ENCODE assay signal across 8 cellular contexts in genomic region chr2:13443554-13444261, GRCh38.
A peak's percentile ranks its signal among the peaks of the same experiment; 100 is the strongest.
DNase-seq lines count a peak whose midpoint lies in the region; ATAC-seq, FAIRE-seq and TF ChIP-seq lines count a peak whose summit lies in the region.
"Not testable (repeated sequence)": the region's sequence is repeated elsewhere in the genome, so short reads cannot be mapped to it uniquely, and the experiment has no call there.

No MANE protein-coding gene starts in this region.

- not testable (repeated sequence) for H3K27me3 ChIP-seq in GM12878 (replicated peaks in 1 of 2; ENCODE audit: control insufficient read depth in 2 of 2, insufficient read depth in 2 of 2, low read length in 1 of 2)

- not testable (repeated sequence) for BruUV-seq in GM12878 (replicated peaks; lab: Mats Ljungman, UMichigan)

- not testable (repeated sequence) for TF ChIP-seq EP300 in GM12878 (IDR thresholded peaks at IDR 0.05; ENCODE audit: borderline replicate concordance in 1 of 2, control insufficient read depth in 1 of 2, low read depth in 2 of 2, low read length in 2 of 2)

- CTCF ChIA-PET in GM12878 (lab: Yijun Ruan, JAX), result not testable (repeated sequence)

- TF ChIP-seq CTCF in GM12865 (IDR thresholded peaks at IDR 0.05; ENCODE audit: insufficient read depth, low read depth, low read length, missing control alignments) (peak; percentile 14), LNCaP clone FGC (IDR thresholded peaks at IDR 0.05; ENCODE audit: control insufficient read depth, extremely low read depth, insufficient read depth) (0 out of 2 replicates have a peak, but pooled peaks have one; percentile 7), GM12878 (IDR thresholded peaks at IDR 0.05 in 2 of 3, conservative IDR thresholded peaks at IDR 0.05 in 1 of 3; ENCODE audit: control insufficient read depth in 2 of 3, extremely low read depth in 1 of 3, insufficient read depth in 1 of 3, low read depth in 3 of 3, low read length in 3 of 3) (peak in 1 of 3 experiments; percentile 21; a peak in 2 of 6 replicates), retinal pigment epithelial cell (conservative IDR thresholded peaks at IDR 0.05; ENCODE audit: low read depth, low read length) (peak; percentile 22)

- ATAC-seq in GM18909 (IDR thresholded peaks at IDR 0.05; ENCODE audit: poor library complexity, unreplicated experiment) (peak; percentile 45), HG02610 (IDR thresholded peaks at IDR 0.05; ENCODE audit: unreplicated experiment) (peak; percentile 89), HG03039 (IDR thresholded peaks at IDR 0.05; ENCODE audit: unreplicated experiment) (peak; percentile 79), GM12878 (peak; percentile 68)

- not testable (repeated sequence) for H3K4me3 ChIP-seq in GM12865 (ENCODE audit: low read depth, low read length); LNCaP clone FGC (ENCODE audit: low read depth, low read length); GM12878; retinal pigment epithelial cell (ENCODE audit: low read length)

- DNase-seq in GM12865 (ENCODE audit: low read depth), result peak; percentile 3
- not testable (repeated sequence) for DNase-seq in LNCaP clone FGC (ENCODE audit: low read depth); GM12878 (ENCODE audit: low read depth, low spot score); retinal pigment epithelial cell (ENCODE audit: low read depth)
- peak; percentile 2 for DNase-seq in OCI-M1 (lab: John Stamatoyannopoulos, UW)

- H4K20me1 ChIP-seq in GM12878 (ENCODE audit: control insufficient read depth, insufficient read depth), result not testable (repeated sequence)

- H3K27ac ChIP-seq in GM12878 (ENCODE audit: control insufficient read depth, insufficient read depth), result not testable (repeated sequence)

- FAIRE-seq in GM12878 (lab: Jason Lieb, UNC), result not testable (repeated sequence)

- in situ Hi-C loops in GM12878 (cut with MboI), result not testable (repeated sequence)

- H3K36me3 ChIP-seq in GM12878 (ENCODE audit: control insufficient read depth in 2 of 2, insufficient read depth in 2 of 2, low read length in 1 of 2), result not testable (repeated sequence)

- SMC1A ChIA-PET in GM12878 (lab: Charles Lee; ENCODE audit: uncharacterized antibody, unreplicated experiment), result interaction anchor here (0.6 to 0.9 kb wide), 2 partner anchors 9 to 176 kb away, joined by 3 read pairs; no protein-coding TSS in a partner anchor

- 46% methylated on average over 4 of the region's 4 CpGs for WGBS in GM12878 (ENCODE audit: insufficient coverage, insufficient replicate concordance, low lambda C conversion rate, missing lambda C conversion rate)

- H3K79me2 ChIP-seq in GM12878 (ENCODE audit: control insufficient read depth, insufficient read depth, low read length), result not testable (repeated sequence)

- H3K9me3 ChIP-seq in GM12878 (replicated peaks; ENCODE audit: control insufficient read depth, insufficient read depth, low read length), result not testable (repeated sequence)

- RAD21 ChIA-PET in GM12878 (lab: Charles Lee; ENCODE audit: unreplicated experiment), result interaction anchor here (1.1 kb wide), 1 partner anchor 78 kb away, joined by 3 read pairs; no protein-coding TSS in a partner anchor

- not testable (repeated sequence) for H3K9ac ChIP-seq in GM12878 (ENCODE audit: control insufficient read depth, insufficient read depth, low read length)

- not testable (repeated sequence) for H3K4me1 ChIP-seq in GM12878 (ENCODE audit: control insufficient read depth, insufficient read depth, low read length)

- not testable (repeated sequence) for TF ChIP-seq POLR2A in GM12878 (IDR thresholded peaks at IDR 0.05; ENCODE audit: low read depth, low read length)

- not testable (repeated sequence) for H2AFZ ChIP-seq in GM12878 (ENCODE audit: control insufficient read depth, low read depth, low read length)

- not testable (repeated sequence) for H3K4me2 ChIP-seq in GM12878 (ENCODE audit: control insufficient read depth, insufficient read depth)

- POLR2A ChIA-PET in GM12878 (lab: Charles Lee), result not testable (repeated sequence)

- intact Hi-C loops in GM12878 (cut with micrococcal nuclease; ENCODE audit: unreplicated experiment), result not testable (repeated sequence)

- TF ChIP-seq RAD21 in GM12878 (IDR thresholded peaks at IDR 0.05; ENCODE audit: insufficient read depth, low read depth, low read length), result peak; percentile 59

TF ChIP-seq in GM12878, 131 proteins besides CTCF, POLR2A, EP300 and RAD21:
- peak; percentile 25; the same call in 1 of the 2 replicates for TF ChIP-seq SMC3 (IDR thresholded peaks at IDR 0.05; ENCODE audit: borderline replicate concordance, low read length)
TF ChIP-seq in GM12878: peak in this region for 1; not testable (repeated sequence) for 130.
